ENCODE assay signal across 14 cellular contexts in genomic region chr11:114040706-114041211, GRCh38. TPM values are rescaled to one million over a fixed set of nuclear protein-coding genes. Genes with fewer than 3 reads are reported as not detected.
DNase-seq lines count a peak whose midpoint lies in the region; ATAC-seq and TF ChIP-seq lines count a peak whose summit lies in the region.
"Had no signal": no experiment of that assay in that cellular context is flagged by ENCODE, and none has a peak within 500 bp of the region (broad histone marks: within the 10 kb centered on the region; RNA-seq: fewer than 3 reads in every experiment).

No MANE protein-coding gene starts in this region.

- peaks cover 11% of the 10 kb centered on the region for H3K4me1 ChIP-seq in A673 (ENCODE audit: insufficient read depth, low read length, poor library complexity, severe bottlenecking)
- H3K4me1 ChIP-seq in muscle layer of duodenum (ENCODE audit: control insufficient read depth in 1 of 2, insufficient read depth in 2 of 2, low read length in 2 of 2): peaks cover 0 to 4% of the 10 kb centered on the region in 2 donors

- H3K27me3 ChIP-seq in A673 (replicated peaks; ENCODE audit: insufficient read depth, low read depth, low read length, poor library complexity): no peaks in the 10 kb centered on the region
- H3K27me3 ChIP-seq in muscle layer of duodenum (ENCODE audit: low read depth, low read length): no peaks in the 10 kb centered on the region

- H3K4me3 ChIP-seq in A673 (ENCODE audit: low read depth, low read length, poor library complexity, severe bottlenecking): no peak overlapping the region
- H3K4me3 ChIP-seq in LNCaP clone FGC (ENCODE audit: low read depth, low read length): no peak overlapping the region
- no peak overlapping the region for H3K4me3 ChIP-seq in muscle layer of duodenum (ENCODE audit: low read depth in 1 of 2, low read length in 2 of 2)

- H3K27ac ChIP-seq in A673 (ENCODE audit: low read depth, low read length, poor library complexity, severe bottlenecking) (no peak overlapping the region), muscle layer of duodenum (ENCODE audit: low read length) (peak overlapping the region; percentile 59)

- DNase-seq in A673 (ENCODE audit: low spot score) (peak; percentile 27), LNCaP clone FGC (ENCODE audit: low read depth) (peak; percentile 95), dermis blood vessel endothelial cell (peak; percentile 69), GM19238 (ENCODE audit: insufficient read length, low spot score) (no peak), UCSD-AML1 (lab: John Stamatoyannopoulos, UW; ENCODE audit: unreplicated experiment) (no peak), NCI-H446 (lab: John Stamatoyannopoulos, UW) (no peak), omental fat pad (ENCODE audit: low spot score) (no peak)
- DNase-seq: AML-193; hypothalamus; naive thymus-derived CD8-positive, alpha-beta T cell; NCI-H2107; stimulated activated CD4-positive, alpha-beta T cell treated with anti-CD3 and anti-CD28 coated beads, Interleukin-1b, Interleukin-23, amount 100 ng/mL, for 48 hours had no signal

- H3K9me3 ChIP-seq in A673 (ENCODE audit: low read depth, low read length, poor library complexity, severe bottlenecking) (no peaks in the 10 kb centered on the region), muscle layer of duodenum (ENCODE audit: control insufficient read depth in 1 of 2, low read length in 2 of 2) (no peaks in the 10 kb centered on the region)

- POLR2A ChIA-PET in A673 (lab: Charles Lee; ENCODE audit: low non-redundant PET): no interaction called here

- no peak for TF ChIP-seq CTCF in A673 (conservative IDR thresholded peaks at IDR 0.05; ENCODE audit: low read depth, low read length)
- no peak for TF ChIP-seq CTCF in LNCaP clone FGC (IDR thresholded peaks at IDR 0.05; ENCODE audit: control insufficient read depth, extremely low read depth, insufficient read depth)
- TF ChIP-seq CTCF in omental fat pad (IDR thresholded peaks at IDR 0.05): no peak

- no TSS peak for BruUV-seq in A673 (replicated peaks; lab: Mats Ljungman, UMichigan)

- H3K36me3 ChIP-seq in A673 (ENCODE audit: insufficient read depth, low read length, poor library complexity, severe bottlenecking): no peaks in the 10 kb centered on the region
- no peaks in the 10 kb centered on the region for H3K36me3 ChIP-seq in muscle layer of duodenum (ENCODE audit: control insufficient read depth in 1 of 2, insufficient read depth in 2 of 2, low read length in 2 of 2)

- no peak for ATAC-seq in omental fat pad (ENCODE audit: low FRiP score)
- ATAC-seq: naive thymus-derived CD8-positive, alpha-beta T cell; WTC11 had no signal

- intact Hi-C loops in A673 (cut with micrococcal nuclease; ENCODE audit: unreplicated experiment): no loop called here

- CTCF ChIA-PET in A673 (lab: Charles Lee): interaction anchor here (0.5 kb wide), 1 partner anchor 20 kb away, joined by 8 read pairs; no protein-coding TSS in a partner anchor

RNA-seq across cellular contexts. Expression of gene ZBTB16, which starts 18.8 kb away (rescaled TPM):
- total RNA-seq in A673 (2021) (12.0 and 14.1 TPM in 2 replicates), dermis blood vessel endothelial cell (23.1 and 34.7 TPM in 2 replicates), omental fat pad (100 to 1,000 TPM in 3 of 4 donors, 10 to 100 TPM in 1; 82.7 to 375 (median 189) TPM)

Comparison
In these comparisons a context has a peak if more than half of its experiments do, and no peak if none do; other contexts are left out.
1. DNase-seq: peak in A673 (single experiment), LNCaP clone FGC (single experiment) and dermis blood vessel endothelial cell (single experiment); none in GM19238 (single experiment), UCSD-AML1 (single experiment), NCI-H446 (0 of 2) and omental fat pad (single experiment).